ENCODE assay signal across 43 cellular contexts in the genomic region with DNA sequence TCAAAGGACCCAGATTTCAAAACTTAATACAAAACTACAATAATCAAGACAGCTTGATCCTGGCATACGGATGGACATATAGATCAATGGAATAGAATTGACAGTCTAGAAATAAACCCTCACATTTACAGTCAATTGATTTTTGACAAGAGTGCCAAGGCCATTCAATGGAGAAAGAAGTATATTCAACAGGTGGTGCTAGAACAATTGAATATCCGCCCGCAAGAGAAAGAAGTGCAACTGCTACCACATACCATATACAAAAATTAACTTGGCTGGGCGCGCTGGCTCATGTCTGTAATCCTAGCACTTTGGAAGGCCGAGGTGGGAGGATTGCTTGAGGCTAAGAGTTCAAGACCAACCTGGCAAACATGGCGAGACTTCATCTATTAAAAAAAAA. TPM values are rescaled to one million over a fixed set of nuclear protein-coding genes. Genes with fewer than 3 reads are reported as not detected.
"Had no signal": no experiment of that assay in that cellular context is flagged by ENCODE, and none has a peak within 500 bp of the region (broad histone marks: within the 10 kb centered on the region; RNA-seq: fewer than 3 reads in every experiment).

No MANE protein-coding gene starts in this region.

- H3K9me3 Mint-ChIP-seq: activated naive CD4-positive, alpha-beta T cell treated with anti-CD3 and anti-CD28 coated beads for 36 hours; activated naive CD4-positive, alpha-beta T cell treated with anti-CD3 and anti-CD28 coated beads, Interleukin-2, amount 10 ng/mL, durations not matched to agents 7 days and 5 days; activated naive CD4-positive, alpha-beta T cell treated with anti-CD3 and anti-CD28 coated beads, Interleukin-2, amount 50 U/mL, for 24 hours; activated naive CD4-positive, alpha-beta T cell treated with anti-CD3 and anti-CD28 coated beads, Interleukin-2, amount 50 U/mL, for 72 hours; activated naive CD8-positive, alpha-beta T cell treated with anti-CD3 and anti-CD28 coated beads for 36 hours; activated naive CD8-positive, alpha-beta T cell treated with anti-CD3 and anti-CD28 coated beads, Interleukin-2, amount 10 ng/mL, durations not matched to agents 7 days and 5 days; activated naive CD8-positive, alpha-beta T cell treated with anti-CD3 and anti-CD28 coated beads, Interleukin-2, amount 50 U/mL, for 24 hours; activated T-cell treated with anti-CD3 and anti-CD28 coated beads, Interleukin-2, amount 50 U/mL, for 24 hours; activated T-cell treated with anti-CD3 and anti-CD28 coated beads, Interleukin-2, amount 50 U/mL, for 4 hours; activated T-cell treated with anti-CD3 and anti-CD28 coated beads, Interleukin-2, amount 50 U/mL, for 72 hours; activated T-helper 1 cell treated with anti-CD3 and anti-CD28 coated beads, Interleukin-12 subunit alpha, Interleukin-12 subunit beta, Interleukin-2, Interleukin-4 antibody, amounts not matched to agents 30 ng/mL and 10 ng/mL and 1 ng/mL, durations not matched to agents 14 hours and 24 hours and 36 hours; activated T-helper 17 cell treated with anti-CD3 and anti-CD28 coated beads, Interleukin-2, amount 50 U/mL, for 72 hours; activated T-helper 2 cell treated with anti-CD3 and anti-CD28 coated beads, Interferon-gamma antibody, Interleukin-2, Interleukin-4, amounts not matched to agents 10 μg/mL and 5 μg/mL and 100 μg/mL, durations not matched to agents 14 hours and 24 hours and 36 hours; brain; central memory CD8-positive, alpha-beta T cell had no signal

- H3K27ac Mint-ChIP-seq: activated naive CD4-positive, alpha-beta T cell treated with anti-CD3 and anti-CD28 coated beads for 36 hours; activated naive CD4-positive, alpha-beta T cell treated with anti-CD3 and anti-CD28 coated beads, Interleukin-2, amount 10 ng/mL, durations not matched to agents 7 days and 5 days; activated naive CD4-positive, alpha-beta T cell treated with anti-CD3 and anti-CD28 coated beads, Interleukin-2, amount 50 U/mL, for 24 hours; activated naive CD4-positive, alpha-beta T cell treated with anti-CD3 and anti-CD28 coated beads, Interleukin-2, amount 50 U/mL, for 72 hours; activated naive CD8-positive, alpha-beta T cell; activated naive CD8-positive, alpha-beta T cell treated with anti-CD3 and anti-CD28 coated beads for 36 hours; activated naive CD8-positive, alpha-beta T cell treated with anti-CD3 and anti-CD28 coated beads, Interleukin-2, amount 10 ng/mL, durations not matched to agents 7 days and 5 days; activated naive CD8-positive, alpha-beta T cell treated with anti-CD3 and anti-CD28 coated beads, Interleukin-2, amount 50 U/mL, for 24 hours; activated T-cell treated with anti-CD3 and anti-CD28 coated beads, Interleukin-2, amount 50 U/mL, for 24 hours; activated T-cell treated with anti-CD3 and anti-CD28 coated beads, Interleukin-2, amount 50 U/mL, for 72 hours; activated T-helper 1 cell treated with anti-CD3 and anti-CD28 coated beads, Interleukin-12 subunit alpha, Interleukin-12 subunit beta, Interleukin-2, Interleukin-4 antibody, amounts not matched to agents 30 ng/mL and 10 ng/mL and 1 ng/mL, durations not matched to agents 14 hours and 24 hours and 36 hours; activated T-helper 17 cell treated with anti-CD3 and anti-CD28 coated beads, Interleukin-2, amount 50 U/mL, for 72 hours; activated T-helper 2 cell treated with anti-CD3 and anti-CD28 coated beads, Interferon-gamma antibody, Interleukin-2, Interleukin-4, amounts not matched to agents 10 μg/mL and 5 μg/mL and 100 μg/mL, durations not matched to agents 14 hours and 24 hours and 36 hours; brain had no signal

- ATAC-seq: activated naive CD4-positive, alpha-beta T cell treated with anti-CD3 and anti-CD28 coated beads, Interleukin-2, amount 50 U/mL, for 72 hours; activated naive CD8-positive, alpha-beta T cell treated with anti-CD3 and anti-CD28 coated beads, Interleukin-2, amount 50 U/mL, for 24 hours; activated T-cell treated with anti-CD3 and anti-CD28 coated beads, Interleukin-2, amount 50 U/mL, for 4 hours; activated T-cell treated with anti-CD3 and anti-CD28 coated beads, Interleukin-2, amount 50 U/mL, for 72 hours; activated T-helper 17 cell treated with anti-CD3 and anti-CD28 coated beads, Interleukin-2, amount 50 U/mL, for 72 hours; body of pancreas had no signal

- H3K36me3 Mint-ChIP-seq: activated naive CD4-positive, alpha-beta T cell treated with anti-CD3 and anti-CD28 coated beads, Interleukin-2, amount 10 ng/mL, durations not matched to agents 7 days and 5 days; activated naive CD4-positive, alpha-beta T cell treated with anti-CD3 and anti-CD28 coated beads, Interleukin-2, amount 50 U/mL, for 24 hours; activated naive CD4-positive, alpha-beta T cell treated with anti-CD3 and anti-CD28 coated beads, Interleukin-2, amount 50 U/mL, for 72 hours; activated naive CD8-positive, alpha-beta T cell; activated naive CD8-positive, alpha-beta T cell treated with anti-CD3 and anti-CD28 coated beads for 36 hours; activated naive CD8-positive, alpha-beta T cell treated with anti-CD3 and anti-CD28 coated beads, Interleukin-2, amount 10 ng/mL, durations not matched to agents 7 days and 5 days; brain had no signal

- H3K27me3 Mint-ChIP-seq: activated naive CD4-positive, alpha-beta T cell treated with anti-CD3 and anti-CD28 coated beads, Interleukin-2, amount 50 U/mL, for 24 hours; activated naive CD8-positive, alpha-beta T cell; activated T-cell treated with anti-CD3 and anti-CD28 coated beads, Interleukin-2, amount 50 U/mL, for 24 hours; activated T-helper 17 cell treated with anti-CD3 and anti-CD28 coated beads, Interleukin-2, amount 50 U/mL, for 72 hours; central memory CD8-positive, alpha-beta T cell had no signal

- H3K4me1 Mint-ChIP-seq: activated naive CD4-positive, alpha-beta T cell treated with anti-CD3 and anti-CD28 coated beads, Interleukin-2, amount 10 ng/mL, durations not matched to agents 7 days and 5 days; activated naive CD4-positive, alpha-beta T cell treated with anti-CD3 and anti-CD28 coated beads, Interleukin-2, amount 50 U/mL, for 24 hours; activated naive CD8-positive, alpha-beta T cell treated with anti-CD3 and anti-CD28 coated beads for 36 hours; activated naive CD8-positive, alpha-beta T cell treated with anti-CD3 and anti-CD28 coated beads, Interleukin-2, amount 10 ng/mL, durations not matched to agents 7 days and 5 days; activated naive CD8-positive, alpha-beta T cell treated with anti-CD3 and anti-CD28 coated beads, Interleukin-2, amount 50 U/mL, for 24 hours; activated T-helper 17 cell treated with anti-CD3 and anti-CD28 coated beads, Interleukin-2, amount 50 U/mL, for 72 hours; brain; central memory CD8-positive, alpha-beta T cell had no signal

- H3K36me3 ChIP-seq: adrenal gland, ascending aorta, brain microvascular endothelial cell, breast epithelium, cardiac muscle cell had no signal

- H3K27ac ChIP-seq: adrenal gland, ascending aorta, body of pancreas, brain microvascular endothelial cell, breast epithelium, cardiac muscle cell had no signal

- H3K4me3 ChIP-seq: adrenal gland, ascending aorta, body of pancreas, breast epithelium, cardiac muscle cell had no signal

- DNase-seq: activated effector memory CD4-positive, alpha-beta T cell treated with anti-CD3 and anti-CD28 coated beads, Interleukin-2, amount 50 U/mL, for 16 hours; activated effector memory CD4-positive, alpha-beta T cell treated with Interleukin-2 at 50 U/mL for 16 hours; activated gamma-delta T cell; activated gamma-delta T cell treated with Interleukin-2 at 50 U/mL for 16 hours; activated naive CD4-positive, alpha-beta T cell; activated naive CD4-positive, alpha-beta T cell treated with anti-CD3 and anti-CD28 coated beads for 36 hours; activated naive CD4-positive, alpha-beta T cell treated with anti-CD3 and anti-CD28 coated beads, Interleukin-2, amount 10 ng/mL, durations not matched to agents 7 days and 5 days; activated naive CD4-positive, alpha-beta T cell treated with anti-CD3 and anti-CD28 coated beads, Interleukin-2, amount 50 U/mL, for 16 hours; activated naive CD4-positive, alpha-beta T cell treated with Interleukin-2 at 50 U/mL for 16 hours; activated naive CD8-positive, alpha-beta T cell treated with anti-CD3 and anti-CD28 coated beads for 36 hours; activated naive CD8-positive, alpha-beta T cell treated with anti-CD3 and anti-CD28 coated beads, Interleukin-2, amount 10 ng/mL, durations not matched to agents 7 days and 5 days; activated naive CD8-positive, alpha-beta T cell treated with anti-CD3 and anti-CD28 coated beads, Interleukin-2, amount 50 U/mL, for 24 hours; activated T-cell treated with anti-CD3 and anti-CD28 coated beads, Interleukin-2, amount 50 U/mL, for 1 hour; activated T-cell treated with anti-CD3 and anti-CD28 coated beads, Interleukin-2, amount 50 U/mL, for 24 hours; activated T-cell treated with anti-CD3 and anti-CD28 coated beads, Interleukin-2, amount 50 U/mL, for 4 hours; activated T-cell treated with anti-CD3 and anti-CD28 coated beads, Interleukin-2, amount 50 U/mL, for 48 hours; activated T-cell treated with anti-CD3 and anti-CD28 coated beads, Interleukin-2, amount 50 U/mL, for 72 hours; adrenal gland; amniotic stem cell; amygdala; anterior cingulate cortex; aorta; body of pancreas; brain microvascular endothelial cell; caudate nucleus; central memory CD4-positive, alpha-beta T cell; cerebellar nuclear complex had no signal

- H3K4me3 Mint-ChIP-seq: activated naive CD4-positive, alpha-beta T cell treated with anti-CD3 and anti-CD28 coated beads for 36 hours; activated naive CD4-positive, alpha-beta T cell treated with anti-CD3 and anti-CD28 coated beads, Interleukin-2, amount 10 ng/mL, durations not matched to agents 7 days and 5 days; activated naive CD4-positive, alpha-beta T cell treated with anti-CD3 and anti-CD28 coated beads, Interleukin-2, amount 50 U/mL, for 24 hours; activated naive CD8-positive, alpha-beta T cell; activated naive CD8-positive, alpha-beta T cell treated with anti-CD3 and anti-CD28 coated beads for 36 hours; activated naive CD8-positive, alpha-beta T cell treated with anti-CD3 and anti-CD28 coated beads, Interleukin-2, amount 10 ng/mL, durations not matched to agents 7 days and 5 days; activated naive CD8-positive, alpha-beta T cell treated with anti-CD3 and anti-CD28 coated beads, Interleukin-2, amount 50 U/mL, for 24 hours; activated T-cell treated with anti-CD3 and anti-CD28 coated beads, Interleukin-2, amount 50 U/mL, for 24 hours; activated T-cell treated with anti-CD3 and anti-CD28 coated beads, Interleukin-2, amount 50 U/mL, for 4 hours; activated T-cell treated with anti-CD3 and anti-CD28 coated beads, Interleukin-2, amount 50 U/mL, for 72 hours; activated T-helper 1 cell treated with anti-CD3 and anti-CD28 coated beads, Interleukin-12 subunit alpha, Interleukin-12 subunit beta, Interleukin-2, Interleukin-4 antibody, amounts not matched to agents 30 ng/mL and 10 ng/mL and 1 ng/mL, durations not matched to agents 14 hours and 24 hours and 36 hours; activated T-helper 17 cell treated with anti-CD3 and anti-CD28 coated beads, Interleukin-2, amount 50 U/mL, for 72 hours; brain; central memory CD8-positive, alpha-beta T cell had no signal

- H3K9me3 ChIP-seq: adrenal gland, ascending aorta, body of pancreas, breast epithelium had no signal

- H3K4me1 ChIP-seq: adrenal gland, ascending aorta, body of pancreas, breast epithelium had no signal

RNA-seq across cellular contexts. Expression of a gene that starts 23.2 kb away (rescaled TPM):
- total RNA-seq: activated naive CD4-positive, alpha-beta T cell treated with anti-CD3 and anti-CD28 coated beads for 36 hours; activated naive CD4-positive, alpha-beta T cell treated with anti-CD3 and anti-CD28 coated beads, Interleukin-2, amount 50 U/mL, for 72 hours; activated naive CD8-positive, alpha-beta T cell treated with anti-CD3 and anti-CD28 coated beads for 36 hours; activated naive CD8-positive, alpha-beta T cell treated with anti-CD3 and anti-CD28 coated beads, Interleukin-2, amount 10 ng/mL, durations not matched to agents 7 days and 5 days; activated T-cell treated with anti-CD3 and anti-CD28 coated beads, Interleukin-2, amount 50 U/mL, for 4 hours; activated T-helper 1 cell treated with anti-CD3 and anti-CD28 coated beads, Interleukin-12 subunit alpha, Interleukin-12 subunit beta, Interleukin-2, Interleukin-4 antibody, amounts not matched to agents 30 ng/mL and 10 ng/mL and 1 ng/mL, durations not matched to agents 14 hours and 24 hours and 36 hours; activated T-helper 17 cell treated with anti-CD3 and anti-CD28 coated beads, Interleukin-2, amount 50 U/mL, for 72 hours; activated T-helper 2 cell treated with anti-CD3 and anti-CD28 coated beads, Interferon-gamma antibody, Interleukin-2, Interleukin-4, amounts not matched to agents 10 μg/mL and 5 μg/mL and 100 μg/mL, durations not matched to agents 14 hours and 24 hours and 36 hours; ascending aorta; astrocyte; body of pancreas; bronchial epithelial cell; cardiac muscle cell; cardiac septum; cerebellum; chondrocyte had no signal
